ENCODE assay signal across 13 cellular contexts in genomic region chr4:95181446-95182306, GRCh38.
DNase-seq lines count a peak whose midpoint lies in the region; ATAC-seq and TF ChIP-seq lines count a peak whose summit lies in the region.
"Had no signal": no experiment of that assay in that cellular context is flagged by ENCODE, and none has a peak within 500 bp of the region (broad histone marks: within the 10 kb centered on the region; RNA-seq: fewer than 3 reads in every experiment).

No MANE protein-coding gene starts in this region.

- no peak for TF ChIP-seq RAD21 in SK-N-SH (IDR thresholded peaks at IDR 0.05; ENCODE audit: low read length)

- peak; percentile 65 for DNase-seq in activated CD4-positive, alpha-beta T cell treated with anti-CD3 and anti-CD28 coated beads, Interleukin-2, amount 10 ng/mL, durations not matched to agents 24 days and 14 days
- DNase-seq in activated CD4-positive, alpha-beta T cell treated with anti-CD3 and anti-CD28 coated beads for 1 hour: no peak
- DNase-seq in SK-N-SH: peak; percentile 52
- peak; percentile 87 for DNase-seq in endodermal cell
- peak in 31 of 56 donors; percentile 6 to 61 (median 26) for DNase-seq in nucleus accumbens (lab: John Stamatoyannopoulos, UW)
- no peak for DNase-seq in 8988T
- no peak for DNase-seq in NCI-H1105 (lab: John Stamatoyannopoulos, UW)
- DNase-seq: MM.1S, Peyer's patch, right lobe of liver had no signal

- peaks cover 5% of the 10 kb centered on the region for H3F3A ChIP-seq in SK-N-SH (replicated peaks; ENCODE audit: insufficient read depth)

- H3K27me3 ChIP-seq in SK-N-SH (ENCODE audit: insufficient read depth) (no peaks in the 10 kb centered on the region), endodermal cell (ENCODE audit: control insufficient read depth, insufficient read depth, low read length, poor library complexity, severe bottlenecking) (no peaks in the 10 kb centered on the region)
- H3K27me3 ChIP-seq: Peyer's patch, right lobe of liver had no signal

- no peaks in the 10 kb centered on the region for H3K27me3 Mint-ChIP-seq in activated CD4-positive, alpha-beta T cell treated with anti-CD3 and anti-CD28 coated beads, Interleukin-2, amount 10 ng/mL, durations not matched to agents 24 days and 14 days
- no peaks in the 10 kb centered on the region for H3K27me3 Mint-ChIP-seq in endodermal cell (ENCODE audit: insufficient read depth)
- H3K27me3 Mint-ChIP-seq: stimulated activated memory B cell treated with anti-CD40 and anti-IgM and Interleukin-4, amounts not matched to agents 10 μg/mL and 1 μg/mL and 100 μg/mL, for 72 hours had no signal

- H3K36me3 Mint-ChIP-seq in activated CD4-positive, alpha-beta T cell treated with anti-CD3 and anti-CD28 coated beads, Interleukin-2, amount 10 ng/mL, durations not matched to agents 24 days and 14 days (ENCODE audit: low read depth): no peaks in the 10 kb centered on the region
- H3K36me3 Mint-ChIP-seq in endodermal cell (ENCODE audit: low read depth): peaks cover 15% of the 10 kb centered on the region
- H3K36me3 Mint-ChIP-seq: stimulated activated memory B cell treated with anti-CD40 and anti-IgM and Interleukin-4, amounts not matched to agents 10 μg/mL and 1 μg/mL and 100 μg/mL, for 72 hours had no signal

- no peak overlapping the region for H3K4me3 Mint-ChIP-seq in activated CD4-positive, alpha-beta T cell treated with anti-CD3 and anti-CD28 coated beads, Interleukin-2, amount 10 ng/mL, durations not matched to agents 24 days and 14 days
- no peak overlapping the region for H3K4me3 Mint-ChIP-seq in endodermal cell
- H3K4me3 Mint-ChIP-seq: stimulated activated memory B cell treated with anti-CD40 and anti-IgM and Interleukin-4, amounts not matched to agents 10 μg/mL and 1 μg/mL and 100 μg/mL, for 72 hours had no signal

- H3K4me3 ChIP-seq in SK-N-SH (ENCODE audit: low read depth in 2 of 2, low read length in 1 of 2): no peak overlapping the region
- no peak overlapping the region for H3K4me3 ChIP-seq in endodermal cell (ENCODE audit: low read length)
- H3K4me3 ChIP-seq: coronary artery, Peyer's patch, right lobe of liver had no signal

- CTCF ChIA-PET in SK-N-SH (lab: Yijun Ruan, JAX): no interaction called here

- no peak overlapping the region for H3K9ac ChIP-seq in SK-N-SH
- H3K9ac ChIP-seq in endodermal cell (ENCODE audit: extremely low read depth, low read length, poor library complexity, severe bottlenecking): no peak overlapping the region

- H3K27ac Mint-ChIP-seq in activated CD4-positive, alpha-beta T cell treated with anti-CD3 and anti-CD28 coated beads, Interleukin-2, amount 10 ng/mL, durations not matched to agents 24 days and 14 days: no peak overlapping the region
- no peak overlapping the region for H3K27ac Mint-ChIP-seq in endodermal cell
- H3K27ac Mint-ChIP-seq: stimulated activated memory B cell treated with anti-CD40 and anti-IgM and Interleukin-4, amounts not matched to agents 10 μg/mL and 1 μg/mL and 100 μg/mL, for 72 hours had no signal

- no peaks in the 10 kb centered on the region for H3K9me3 Mint-ChIP-seq in activated CD4-positive, alpha-beta T cell treated with anti-CD3 and anti-CD28 coated beads, Interleukin-2, amount 10 ng/mL, durations not matched to agents 24 days and 14 days
- peaks cover 17% of the 10 kb centered on the region for H3K9me3 Mint-ChIP-seq in endodermal cell
- H3K9me3 Mint-ChIP-seq: stimulated activated memory B cell treated with anti-CD40 and anti-IgM and Interleukin-4, amounts not matched to agents 10 μg/mL and 1 μg/mL and 100 μg/mL, for 72 hours had no signal

- TF ChIP-seq CTCF in SK-N-SH (IDR thresholded peaks at IDR 0.05): peak; percentile 19; the same call in 1 of the 2 replicates
- TF ChIP-seq CTCF in endodermal cell (conservative IDR thresholded peaks at IDR 0.05): peak; percentile 44

- H3K27ac ChIP-seq in SK-N-SH (ENCODE audit: low read depth in 2 of 2, low read length in 1 of 2) (no peak overlapping the region; a peak in 1 of 4 replicates), endodermal cell (ENCODE audit: low read depth, low read length) (peak overlapping the region; percentile 99)
- H3K27ac ChIP-seq: coronary artery, Peyer's patch, right lobe of liver had no signal

- no peaks in the 10 kb centered on the region for H3K79me2 ChIP-seq in SK-N-SH (ENCODE audit: insufficient read depth)

- H3K4me1 ChIP-seq in SK-N-SH (ENCODE audit: control insufficient read depth in 1 of 2, insufficient read depth in 2 of 2, low read depth in 1 of 2, low read length in 1 of 2) (peaks cover 0 to 11% of the 10 kb centered on the region in 2 experiments; a peak in 1 of 4 replicates), endodermal cell (ENCODE audit: control insufficient read depth, insufficient read depth, low read length) (no peaks in the 10 kb centered on the region)
- H3K4me1 ChIP-seq: Peyer's patch, right lobe of liver had no signal

- H3K9me3 ChIP-seq in SK-N-SH: no peaks in the 10 kb centered on the region
- H3K9me3 ChIP-seq in endodermal cell (ENCODE audit: control insufficient read depth, low read length): peaks cover 14% of the 10 kb centered on the region
- H3K9me3 ChIP-seq: Peyer's patch, right lobe of liver had no signal

- POLR2A ChIA-PET in SK-N-SH (lab: Yijun Ruan, JAX): no interaction called here

- H2AFZ ChIP-seq in SK-N-SH (ENCODE audit: low read depth): no peak overlapping the region

- ATAC-seq in HG03039 (IDR thresholded peaks at IDR 0.05; ENCODE audit: unreplicated experiment): no peak
- ATAC-seq: stimulated activated memory B cell treated with anti-CD40 and anti-IgM and Interleukin-4, amounts not matched to agents 10 μg/mL and 1 μg/mL and 100 μg/mL, for 72 hours had no signal

- H3K9me2 ChIP-seq in SK-N-SH: no peaks in the 10 kb centered on the region

- WGBS in SK-N-SH (ENCODE audit: low lambda C conversion rate): 64% methylated on average over 16 of the region's 16 CpGs
- 34 to 46% methylated on average over 14 to 16 of the region's 16 CpGs for WGBS in endodermal cell (ENCODE audit: insufficient coverage in 1 of 2, insufficient read length in 1 of 2), 2 experiments

- intact Hi-C loops in activated CD4-positive, alpha-beta T cell treated with anti-CD3 and anti-CD28 coated beads, Interleukin-2, amount 10 ng/mL, durations not matched to agents 24 days and 14 days (cut with micrococcal nuclease): no loop called here

- H4K20me1 ChIP-seq in SK-N-SH (ENCODE audit: insufficient read depth): no peaks in the 10 kb centered on the region

- no peak overlapping the region for H3K4me2 ChIP-seq in SK-N-SH

- TF ChIP-seq EP300 in SK-N-SH (IDR thresholded peaks at IDR 0.05; ENCODE audit: borderline replicate concordance in 1 of 2, low read depth in 1 of 2, low read length in 1 of 2): no peak

- H3K36me3 ChIP-seq in SK-N-SH (replicated peaks in 1 of 2; ENCODE audit: control insufficient read depth in 1 of 2, insufficient read depth in 2 of 2, low read length in 1 of 2): peaks cover 0 to 60% of the 10 kb centered on the region in 2 experiments
- H3K36me3 ChIP-seq in endodermal cell (ENCODE audit: control insufficient read depth, insufficient read depth, low read length): peaks cover 4% of the 10 kb centered on the region
- H3K36me3 ChIP-seq: Peyer's patch, right lobe of liver had no signal

- no peaks in the 10 kb centered on the region for H3K4me1 Mint-ChIP-seq in activated CD4-positive, alpha-beta T cell treated with anti-CD3 and anti-CD28 coated beads, Interleukin-2, amount 10 ng/mL, durations not matched to agents 24 days and 14 days
- H3K4me1 Mint-ChIP-seq in endodermal cell: peaks cover 13% of the 10 kb centered on the region
- H3K4me1 Mint-ChIP-seq: stimulated activated memory B cell treated with anti-CD40 and anti-IgM and Interleukin-4, amounts not matched to agents 10 μg/mL and 1 μg/mL and 100 μg/mL, for 72 hours had no signal

TF ChIP-seq in SK-N-SH, 30 proteins besides CTCF, POLR2A, EP300 and RAD21:
- no peak for TF ChIP-seq SIN3A (IDR thresholded peaks at IDR 0.05; ENCODE audit: borderline replicate concordance, low read depth, low read length)
- no peak for TF ChIP-seq TAF1 (IDR thresholded peaks at IDR 0.05; ENCODE audit: borderline replicate concordance, low read depth, low read length)
- TF ChIP-seq FOXM1 (IDR thresholded peaks at IDR 0.05; ENCODE audit: low read depth): no peak
- TF ChIP-seq ZBTB33 (IDR thresholded peaks at IDR 0.05; ENCODE audit: borderline replicate concordance, low read depth): no peak
- TF ChIP-seq NRF1 (IDR thresholded peaks at IDR 0.05; ENCODE audit: low read depth, low read length): no peak

Comparison
In these comparisons a context has a peak if more than half of its experiments do, and no peak if none do; other contexts are left out.
1. DNase-seq: peak in activated CD4-positive, alpha-beta T cell treated with anti-CD3 and anti-CD28 coated beads, Interleukin-2, amount 10 ng/mL, durations not matched to agents 24 days and 14 days (single experiment), SK-N-SH (single experiment), endodermal cell (single experiment) and nucleus accumbens (31 of 56); none in activated CD4-positive, alpha-beta T cell treated with anti-CD3 and anti-CD28 coated beads for 1 hour (single experiment), 8988T (single experiment) and NCI-H1105 (single experiment).